In genomic region chr22:44680481-44680894, GRCh38 we compare ENCODE assay signal across 22 cellular contexts. TPM values are rescaled to one million over a fixed set of nuclear protein-coding genes. Genes with fewer than 3 reads are reported as not detected.
DNase-seq lines count a peak whose midpoint lies in the region; ATAC-seq, FAIRE-seq and TF ChIP-seq lines count a peak whose summit lies in the region.
"Had no signal": no experiment of that assay in that cellular context is flagged by ENCODE, and none has a peak within 500 bp of the region (broad histone marks: within the 10 kb centered on the region; RNA-seq: fewer than 3 reads in every experiment).

No MANE protein-coding gene starts in this region.

- H3K27ac ChIP-seq in BLaER1 (peak overlapping the region; percentile 47; the same call in 1 of the 2 replicates), KOPT-K1 (ENCODE audit: low read depth, low read length, poor library complexity, severe bottlenecking) (peak overlapping the region; percentile 68), H1 (ENCODE audit: low read depth, low read length) (no peak overlapping the region)
- H3K27ac ChIP-seq: HL-60 had no signal

- peaks cover 74 to 86% of the 10 kb centered on the region in 2 donors for H3K4me1 Mint-ChIP-seq in immature natural killer cell

- DNase-seq in NCI-H2171 treated with DMSO at 0.1 percent for 48 hours (lab: John Stamatoyannopoulos, UW) = peak; percentile 50
- no peak for DNase-seq in NCI-H2171 (lab: John Stamatoyannopoulos, UW)
- DNase-seq in H1 (ENCODE audit: low read depth in 1 of 2, low spot score in 2 of 2) = no peak
- no peak for DNase-seq in immature natural killer cell
- DNase-seq in GM13977 (ENCODE audit: low spot score) = no peak
- DNase-seq in mucosa of descending colon = no peak
- DNase-seq: COR-L47; H7; KBM-7; NCI-H1694; NCI-H446 treated with DMSO at 0.1 percent for 48 hours; NK-92 treated with Interleukin-12 subunit alpha and Interleukin-12 subunit beta, amount 100 ng/mL, for 24 hours; OCI-M1; SIG-M5; T-helper 2 cell had no signal

- TF ChIP-seq POLR2A in H1 (IDR thresholded peaks at IDR 0.05; ENCODE audit: control extremely low read depth in 1 of 2, low read depth in 2 of 2, low read length in 2 of 2) = no peak

- H3K23ac ChIP-seq in H1 (ENCODE audit: insufficient read length) = no peak overlapping the region

- H3K4me3 ChIP-seq in BLaER1 = no peak overlapping the region
- no peak overlapping the region for H3K4me3 ChIP-seq in H1 (ENCODE audit: extremely low read depth in 1 of 4, insufficient read depth in 2 of 4, low read depth in 3 of 4, low read length in 4 of 4)
- H3K4me3 ChIP-seq in mucosa of descending colon = no peak overlapping the region

- ATAC-seq in mucosa of descending colon = no peak

- H3K27me3 Mint-ChIP-seq in immature natural killer cell (ENCODE audit: low read depth in 3 of 3) = peaks cover 0 to 13% (median 9%) of the 10 kb centered on the region in 3 donors

- H3K14ac ChIP-seq in H1 (ENCODE audit: insufficient read length) = no peak overlapping the region

- intact Hi-C loops in mucosa of descending colon (cut with DNase I, micrococcal nuclease) = no loop called here

- no peak overlapping the region for H2BK15ac ChIP-seq in H1 (ENCODE audit: low read length)

- H4K20me1 ChIP-seq in BLaER1 (no peaks in the 10 kb centered on the region), H1 (replicated peaks in 1 of 2; ENCODE audit: control insufficient read depth in 1 of 2, insufficient read depth in 2 of 2, low read length in 2 of 2) (no peaks in the 10 kb centered on the region)

- no peaks in the 10 kb centered on the region for H3K27me3 ChIP-seq in BLaER1
- no peaks in the 10 kb centered on the region for H3K27me3 ChIP-seq in H1 (replicated peaks in 1 of 4; ENCODE audit: control insufficient read depth in 3 of 4, extremely low read depth in 1 of 4, insufficient read depth in 3 of 4, low read length in 3 of 4)

- no peak overlapping the region for H2AFZ ChIP-seq in H1 (ENCODE audit: low read length)

- no peaks in the 10 kb centered on the region for H3K23me2 ChIP-seq in H1 (ENCODE audit: low read depth, low read length)

- H4K5ac ChIP-seq in H1 (ENCODE audit: insufficient read length, low read depth, low read length) = no peak overlapping the region

- no peaks in the 10 kb centered on the region for H3K9me3 ChIP-seq in BLaER1
- H3K9me3 ChIP-seq in KOPT-K1 (ENCODE audit: insufficient read depth, low read length, poor library complexity, severe bottlenecking) = no peaks in the 10 kb centered on the region
- H3K9me3 ChIP-seq in H1 (ENCODE audit: insufficient read depth in 2 of 2, low read depth in 1 of 2, low read length in 1 of 2) = no peaks in the 10 kb centered on the region
- H3K9me3 ChIP-seq in mucosa of descending colon = no peaks in the 10 kb centered on the region

- peaks cover 0 to 5% (median 0%) of the 10 kb centered on the region in 3 donors for H3K36me3 Mint-ChIP-seq in immature natural killer cell
- H3K36me3 Mint-ChIP-seq: CD14-positive monocyte had no signal

- no peaks in the 10 kb centered on the region for H3K79me2 ChIP-seq in H1 (ENCODE audit: control insufficient read depth in 1 of 2, insufficient read depth in 2 of 2, low read length in 2 of 2)

- peak overlapping the region; percentile 94 for H3K4me2 ChIP-seq in BLaER1
- no peak overlapping the region for H3K4me2 ChIP-seq in H1 (ENCODE audit: insufficient read depth in 1 of 2, low read depth in 2 of 2, low read length in 2 of 2)

- no peaks in the 10 kb centered on the region for H3K36me3 ChIP-seq in BLaER1
- H3K36me3 ChIP-seq in KOPT-K1 (ENCODE audit: insufficient read depth, low read length) = no peaks in the 10 kb centered on the region
- no peaks in the 10 kb centered on the region for H3K36me3 ChIP-seq in H1 (ENCODE audit: control insufficient read depth in 2 of 4, insufficient read depth in 4 of 4, low read length in 3 of 4)
- H3K36me3 ChIP-seq in mucosa of descending colon (ENCODE audit: low read depth) = no peaks in the 10 kb centered on the region

- no peak overlapping the region for H2AK5ac ChIP-seq in H1 (ENCODE audit: low read depth, low read length)

- peak overlapping the region; percentile 45; the same call in 1 of the 2 replicates for H4K8ac ChIP-seq in H1 (ENCODE audit: extremely low read depth, insufficient read depth, low read length)

- H4K91ac ChIP-seq in H1 (replicated peaks; ENCODE audit: insufficient read length, low read length) = no peak overlapping the region

- H3K56ac ChIP-seq in H1 (replicated peaks; ENCODE audit: insufficient read length, low read depth, low read length) = no peak overlapping the region

- no peaks in the 10 kb centered on the region for H3K9me3 Mint-ChIP-seq in immature natural killer cell

- no peak overlapping the region; the same call in 1 of the 2 replicates for H2BK12ac ChIP-seq in H1 (ENCODE audit: low read depth, low read length)

- no peaks in the 10 kb centered on the region for H3K79me1 ChIP-seq in H1 (ENCODE audit: low read depth, low read length)

- no peak for FAIRE-seq in H1 (lab: Jason Lieb, UNC)
- FAIRE-seq: A204.1, HTR-8/SVneo had no signal

- TF ChIP-seq CTCF in H1 (IDR thresholded peaks at IDR 0.05; ENCODE audit: control extremely low read depth in 1 of 3, insufficient read depth in 1 of 3, low read depth in 1 of 3, low read length in 3 of 3) (no peak), GM13977 (IDR thresholded peaks at IDR 0.05; ENCODE audit: extremely low read depth, insufficient read depth, missing control alignments) (no peak), mucosa of descending colon (IDR thresholded peaks at IDR 0.05) (no peak)

- no peak overlapping the region for H2BK20ac ChIP-seq in H1 (ENCODE audit: low read length)

- H3K4me3 Mint-ChIP-seq in immature natural killer cell = no peak overlapping the region
- H3K4me3 Mint-ChIP-seq: CD14-positive monocyte had no signal

- no peak overlapping the region for H2BK5ac ChIP-seq in H1 (ENCODE audit: low read depth, low read length)

- CTCF ChIA-PET in H1 (lab: Charles Lee; ENCODE audit: partially characterized antibody) = interaction anchor here (0.6 to 3.7 kb wide), 7 partner anchors 10 to 1241 kb away, joined by 3 to 24 read pairs (median 4); no protein-coding TSS in a partner anchor

- no peak overlapping the region for H3K27ac Mint-ChIP-seq in immature natural killer cell

- H3K4me1 ChIP-seq in BLaER1 (peaks cover 76% of the 10 kb centered on the region), H1 (replicated peaks in 1 of 4; ENCODE audit: control insufficient read depth in 3 of 4, insufficient read depth in 4 of 4, low read length in 3 of 4) (peaks cover 0 to 19% (median 11%) of the 10 kb centered on the region in 4 experiments; a peak in 5 of 7 replicates), mucosa of descending colon (ENCODE audit: low read depth) (peaks cover 21% of the 10 kb centered on the region)

- WGBS in H1 (ENCODE audit: extremely low coverage in 1 of 2, insufficient coverage in 1 of 2, insufficient read length in 1 of 2, insufficient replicate concordance in 2 of 2, low coverage in 1 of 2, low lambda C conversion rate in 2 of 2, missing lambda C conversion rate in 1 of 2), 2 experiments = 90% methylated on average over 7 of the region's 7 CpGs; no CpG with 5 or more reads in 1 of the 2 experiments

- no peak overlapping the region for H3K4ac ChIP-seq in H1 (replicated peaks; ENCODE audit: insufficient read length, low read depth, low read length)

- 0 out of 2 replicates have a peak overlapping the region, but pooled peaks have one; percentile 32 for H3K18ac ChIP-seq in H1 (ENCODE audit: extremely low read depth, low read length)

- TF ChIP-seq RAD21 in H1 (IDR thresholded peaks at IDR 0.05 in 1 of 2, conservative IDR thresholded peaks at IDR 0.05 in 1 of 2; ENCODE audit: low read depth in 2 of 2, low read length in 2 of 2) = no peak

- in situ Hi-C loops in GM13977 (cut with MboI; ENCODE audit: low pct_unique_long_range_greater_than_20kb, low sequenced_read_pairs, unreplicated experiment) = no loop called here

- H3K9ac ChIP-seq in BLaER1 (no peak overlapping the region), H1 (replicated peaks in 1 of 4; ENCODE audit: extremely low read depth in 1 of 4, low read depth in 3 of 4, low read length in 3 of 4) (no peak overlapping the region)

- no peak for TF ChIP-seq EP300 in H1 (IDR thresholded peaks at IDR 0.05; ENCODE audit: borderline replicate concordance in 1 of 2, low read depth in 2 of 2, low read length in 2 of 2)

- POLR2A ChIA-PET in H1 (lab: Charles Lee; ENCODE audit: partially characterized antibody) = no interaction called here

- H2BK120ac ChIP-seq in H1 (replicated peaks; ENCODE audit: low read depth, low read length) = no peak overlapping the region

TF ChIP-seq in H1, 55 proteins besides CTCF, POLR2A, EP300 and RAD21:
- TF ChIP-seq NRF1 (IDR thresholded peaks at IDR 0.05; ENCODE audit: low read depth, low read length) (no peak), SIRT6 (IDR thresholded peaks at IDR 0.05; ENCODE audit: low read length) (no peak), CREB1 (IDR thresholded peaks at IDR 0.05) (no peak), SAP30 (IDR thresholded peaks at IDR 0.05; ENCODE audit: insufficient read depth, insufficient replicate concordance, low read length) (no peak)

RNA-seq across cellular contexts. Expression of gene PRR5, which starts 21.5 kb away (rescaled TPM):
- 15.7 and 16.5 TPM in 2 replicates for total RNA-seq in H1 (2021; fragmentation: NEBNext Ultra II Directional; extraction: Animal tissue kit (Norgen Biotek cat#: 25700))
- polyA plus RNA-seq in H1 (2011; rRNA removed) = 25.7 and 36.1 TPM in 2 replicates
- polyA plus RNA-seq in H1 (2011; cell fraction: cytosol; rRNA removed) = 21.7 TPM
- 26.9 TPM for polyA plus RNA-seq in H1 (2011; cell fraction: nucleus; rRNA removed)
- polyA plus RNA-seq in H1 (2012, experiment 1 of 2) = 13.6 to 16.9 TPM (median 16.1 TPM) in 4 replicates
- polyA plus RNA-seq in H1 (2012, experiment 2 of 2) = 15.9 TPM
- polyA plus RNA-seq in H1 (2013, experiment 1 of 2) = 8.9 TPM
- 9.8 TPM for polyA plus RNA-seq in H1 (2013, experiment 2 of 2)
- 13.3 and 16.3 TPM in 2 replicates for polyA minus RNA-seq in H1 (2011; rRNA and poly(A)+ RNA removed)
- 15.0 TPM for polyA minus RNA-seq in H1 (2011; cell fraction: cytosol; rRNA and poly(A)+ RNA removed)
- 17.1 TPM for polyA minus RNA-seq in H1 (2011; cell fraction: nucleus; rRNA and poly(A)+ RNA removed)
- polyA plus RNA-seq in immature natural killer cell = 100 to 1,000 TPM; 102 to 168 (median 112) TPM
- 10 to 100 TPM; 21.8 to 46.2 (median 35.1) TPM for total RNA-seq in mucosa of descending colon
- total RNA-seq: M059J had no signal
